23 cellular contexts compared by ENCODE assay signal in the genomic region with DNA sequence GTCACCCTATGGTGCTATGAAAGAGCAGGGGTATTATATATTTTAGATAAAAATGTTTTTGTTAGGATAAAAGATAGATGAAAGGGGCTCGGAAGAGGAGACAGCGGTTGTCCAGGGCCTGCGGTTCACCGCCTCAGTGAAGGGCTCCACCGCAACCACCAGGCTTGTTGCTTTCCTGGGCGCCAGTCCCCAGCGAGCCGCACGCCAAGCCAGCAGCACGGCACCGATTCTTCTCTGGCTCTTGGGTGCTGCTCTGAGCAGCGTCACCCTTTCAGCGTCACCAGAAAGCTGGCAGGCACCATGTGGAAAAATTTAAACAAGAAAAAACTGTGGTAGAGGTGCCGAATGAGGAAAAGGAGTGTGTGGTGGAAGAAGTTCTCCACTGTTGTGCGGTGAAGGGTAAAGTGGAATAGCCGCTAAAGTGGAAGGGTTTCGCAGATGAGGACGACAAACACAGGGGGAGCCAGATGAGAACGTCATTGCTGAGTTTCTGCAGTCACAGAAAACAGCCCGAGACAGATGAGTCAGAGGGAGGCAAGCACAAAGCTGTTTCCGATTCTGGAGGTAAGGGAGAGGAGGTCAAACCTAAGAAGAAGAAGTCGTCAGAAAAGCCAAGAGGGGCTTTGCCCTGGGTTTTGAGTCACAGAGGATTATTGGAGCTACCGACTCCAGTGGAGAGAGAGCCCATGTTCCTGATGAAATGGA.
A peak's percentile ranks its signal among the peaks of the same experiment; 100 is the strongest.
DNase-seq lines count a peak whose midpoint lies in the region; ATAC-seq, FAIRE-seq and TF ChIP-seq lines count a peak whose summit lies in the region.
"Had no signal": no experiment of that assay in that cellular context is flagged by ENCODE, and none has a peak within 500 bp of the region (broad histone marks: within the 10 kb centered on the region; RNA-seq: fewer than 3 reads in every experiment).

No MANE protein-coding gene starts in this region.

- TF ChIP-seq EP300 in gastroesophageal sphincter (IDR thresholded peaks at IDR 0.05), result no peak

- no peak overlapping the region for H3K27ac ChIP-seq in gastroesophageal sphincter
- H3K27ac ChIP-seq: SJCRH30 had no signal

- DNase-seq in NCI-H146 (lab: John Stamatoyannopoulos, UW) (peak; percentile 52), NCI-H146 treated with DMSO at 0.1 percent for 48 hours (lab: John Stamatoyannopoulos, UW; ENCODE audit: unreplicated experiment) (no peak), MG63 (peak; percentile 30), urothelium cell line (ENCODE audit: low spot score) (peak; percentile 31), NCI-H748 treated with DMSO at 0.1 percent for 48 hours (lab: John Stamatoyannopoulos, UW) (no peak), HCEC 1CT (no peak), NOMO-1 treated with dmso at 0.1 percent for 144 hours (lab: John Stamatoyannopoulos, UW; ENCODE audit: unreplicated experiment) (no peak)
- DNase-seq: Calu3; CD8-positive, alpha-beta memory T cell; DMS79 treated with DMSO at 0.1 percent for 48 hours; GF-D8; GOT3; IMR-90; KG1; NCI-H1092 treated with DMSO at 0.1 percent for 48 hours; NCI-H1436; NCI-H1930; NCI-H526 treated with DMSO at 0.1 percent for 48 hours; SJCRH30; T-cell had no signal

- no peaks in the 10 kb centered on the region for H3K9me3 ChIP-seq in MG63
- H3K9me3 ChIP-seq in gastroesophageal sphincter, result no peaks in the 10 kb centered on the region
- H3K9me3 ChIP-seq: SJCRH30 had no signal

- WGBS in gastroesophageal sphincter (ENCODE audit: low coverage in 1 of 2), 2 donors, result 85 to 89% methylated on average over 13 to 19 of the region's 23 CpGs

- no peak for FAIRE-seq in urothelium cell line (lab: Jason Lieb, UNC)
- FAIRE-seq: GM12891 had no signal

- no peak for TF ChIP-seq POLR2A in gastroesophageal sphincter (IDR thresholded peaks at IDR 0.05)

- H3K27me3 ChIP-seq in MG63 (no peaks in the 10 kb centered on the region), gastroesophageal sphincter (no peaks in the 10 kb centered on the region)
- H3K27me3 ChIP-seq: SJCRH30 had no signal

- ATAC-seq in gastroesophageal sphincter, result peak; percentile 7
- ATAC-seq: Right ventricle myocardium inferior, T-cell had no signal

- H3K4me3 ChIP-seq in MG63 (peak overlapping the region; percentile 27), gastroesophageal sphincter (no peak overlapping the region)
- H3K4me3 ChIP-seq: SJCRH30 had no signal

- no peaks in the 10 kb centered on the region for H3K4me1 ChIP-seq in gastroesophageal sphincter
- H3K4me1 ChIP-seq: SJCRH30 had no signal

- H3K36me3 ChIP-seq in MG63 (no peaks in the 10 kb centered on the region), gastroesophageal sphincter (no peaks in the 10 kb centered on the region)
- H3K36me3 ChIP-seq: SJCRH30 had no signal

- no peak for TF ChIP-seq CTCF in gastroesophageal sphincter (IDR thresholded peaks at IDR 0.05)

Comparison
In these comparisons a context has a peak if more than half of its experiments do, and no peak if none do; other contexts are left out.
1. DNase-seq: peak in NCI-H146 (single experiment), MG63 (single experiment) and urothelium cell line (single experiment); none in NCI-H146 treated with DMSO at 0.1 percent for 48 hours (single experiment), NCI-H748 treated with DMSO at 0.1 percent for 48 hours (single experiment), HCEC 1CT (single experiment) and NOMO-1 treated with dmso at 0.1 percent for 144 hours (single experiment).